Comparison of ENCODE assay signal across 16 cellular contexts in genomic region chr1:22652881-22653316, GRCh38. TPM values are rescaled to one million over a fixed set of nuclear protein-coding genes. Genes with fewer than 3 reads are reported as not detected.
DNase-seq lines count a peak whose midpoint lies in the region; ATAC-seq and TF ChIP-seq lines count a peak whose summit lies in the region.
"Had no signal": no experiment of that assay in that cellular context is flagged by ENCODE, and none has a peak within 500 bp of the region (broad histone marks: within the 10 kb centered on the region; RNA-seq: fewer than 3 reads in every experiment).

A gene with protein sequence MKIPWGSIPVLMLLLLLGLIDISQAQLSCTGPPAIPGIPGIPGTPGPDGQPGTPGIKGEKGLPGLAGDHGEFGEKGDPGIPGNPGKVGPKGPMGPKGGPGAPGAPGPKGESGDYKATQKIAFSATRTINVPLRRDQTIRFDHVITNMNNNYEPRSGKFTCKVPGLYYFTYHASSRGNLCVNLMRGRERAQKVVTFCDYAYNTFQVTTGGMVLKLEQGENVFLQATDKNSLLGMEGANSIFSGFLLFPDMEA (plus strand): TSS chr1:22653236. CDS start chr1:22659463, 6,227 bp downstream.

- 87% methylated on average over 10 of the region's 13 CpGs for WGBS in esophagus muscularis mucosa
- 55 to 68% methylated on average over 10 to 13 of the region's 13 CpGs for WGBS in lower leg skin, 2 donors

- H3K27ac ChIP-seq in esophagus muscularis mucosa (replicated peaks in 1 of 4) = peak within 1 kb of the TSS in 2 of 4 donors; percentile 11 to 26

- DNase-seq in esophagus muscularis mucosa (ENCODE audit: extremely low spot score) = no peak
- DNase-seq in lower leg skin (ENCODE audit: low spot score in 2 of 2) = peak; percentile 58 to 88
- DNase-seq in sciatic nerve (ENCODE audit: low spot score) = peak; percentile 68
- DNase-seq in SHP77 treated with DMSO at 0.1 percent for 48 hours (lab: John Stamatoyannopoulos, UW) = no peak
- DNase-seq in OCI-M2 (lab: John Stamatoyannopoulos, UW; ENCODE audit: unreplicated experiment) = no peak
- DNase-seq in occipital lobe (lab: John Stamatoyannopoulos, UW) = no peak
- DNase-seq: activated CD4-positive, alpha-beta T cell treated with anti-CD3 and anti-CD28 coated beads for 4 hours; COR-L47; Karpas-422; NCI-H2107; T-helper 1 cell had no signal

- no peaks in the 10 kb centered on the region for H3K9me3 ChIP-seq in esophagus muscularis mucosa

- TF ChIP-seq EP300 in esophagus muscularis mucosa (IDR thresholded peaks at IDR 0.05) = no peak

- TF ChIP-seq CTCF in esophagus muscularis mucosa (IDR thresholded peaks at IDR 0.05) (no peak), lower leg skin (IDR thresholded peaks at IDR 0.05) (no peak)

- no peaks in the 10 kb centered on the region for H3K36me3 ChIP-seq in esophagus muscularis mucosa

- H3K4me3 ChIP-seq in esophagus muscularis mucosa (peak within 1 kb of the TSS; percentile 32 to 48 (median 32)), lower leg skin (ENCODE audit: low read depth, poor library complexity, severe bottlenecking) (peak within 1 kb of the TSS; percentile 2)

- intact Hi-C loops in esophagus muscularis mucosa (cut with DNase I) (no loop called here), lower leg skin (cut with DNase I; ENCODE audit: low total_unique reads) (no loop called here), sciatic nerve (cut with DNase I) (no loop called here)

- TF ChIP-seq POLR2A in esophagus muscularis mucosa (IDR thresholded peaks at IDR 0.05; ENCODE audit: low read depth) (no peak), lower leg skin (IDR thresholded peaks at IDR 0.05) (no peak)

- H3K27me3 ChIP-seq in esophagus muscularis mucosa = peaks cover 0 to 61% (median 2%) of the 10 kb centered on the region in 4 donors

- ATAC-seq in sciatic nerve (peak; percentile 89), HG03457 (IDR thresholded peaks at IDR 0.05; ENCODE audit: unreplicated experiment) (no peak)
- ATAC-seq: activated T-helper 17 cell treated with anti-CD3 and anti-CD28 coated beads, Interleukin-2, amount 50 U/mL, for 72 hours; stimulated activated memory B cell treated with anti-CD40 and anti-IgM and Interleukin-4, amounts not matched to agents 10 μg/mL and 1 μg/mL and 100 μg/mL, for 72 hours had no signal

- H3K4me1 ChIP-seq in esophagus muscularis mucosa = no peaks in the 10 kb centered on the region

RNA-seq across cellular contexts. Expression of the gene that starts here (rescaled TPM):
- total RNA-seq in esophagus muscularis mucosa (100 to 1,000 TPM; 254 to 583 (median 288) TPM), lower leg skin (10 to 100 TPM; 29.8 to 97.0 (median 47.3) TPM), sciatic nerve (122 TPM), occipital lobe (4.8 TPM)
- total RNA-seq: activated T-helper 17 cell treated with anti-CD3 and anti-CD28 coated beads, Interleukin-2, amount 50 U/mL, for 72 hours; bronchial epithelial cell; natural killer cell treated with Interleukin-12 subunit alpha and Interleukin-12 subunit beta and Interleukin-15 and Interleukin-18, amount 100 ng/mL, for 72 hours had no signal

Comparison
In these comparisons a context has a peak if more than half of its experiments do, and no peak if none do; other contexts are left out.
1. DNase-seq: peak in lower leg skin (2 of 2) and sciatic nerve (single experiment); none in esophagus muscularis mucosa (single experiment), SHP77 treated with DMSO at 0.1 percent for 48 hours (single experiment), OCI-M2 (single experiment) and occipital lobe (single experiment).